ENCODE assay signal across 18 cellular contexts in genomic region chr3:24012589-24013257, GRCh38.
DNase-seq lines count a peak whose midpoint lies in the region; ATAC-seq, FAIRE-seq and TF ChIP-seq lines count a peak whose summit lies in the region.
"Had no signal": no experiment of that assay in that cellular context is flagged by ENCODE, and none has a peak within 500 bp of the region (broad histone marks: within the 10 kb centered on the region; RNA-seq: fewer than 3 reads in every experiment).

No MANE protein-coding gene starts in this region.

- peaks cover 4% of the 10 kb centered on the region for H3K27me3 Mint-ChIP-seq in activated T-helper 1 cell treated with anti-CD3 and anti-CD28 coated beads, Interleukin-12 subunit alpha, Interleukin-12 subunit beta, Interleukin-2, Interleukin-4 antibody, amounts not matched to agents 30 ng/mL and 10 ng/mL and 1 ng/mL, durations not matched to agents 14 hours and 24 hours and 36 hours (ENCODE audit: insufficient read depth)
- H3K27me3 Mint-ChIP-seq: activated naive CD8-positive, alpha-beta T cell treated with anti-CD3 and anti-CD28 coated beads, Interleukin-2, amount 50 U/mL, for 24 hours had no signal

- intact Hi-C loops in activated T-helper 1 cell treated with anti-CD3 and anti-CD28 coated beads, Interleukin-12 subunit alpha, Interleukin-12 subunit beta, Interleukin-2, Interleukin-4 antibody, amounts not matched to agents 30 ng/mL and 10 ng/mL and 1 ng/mL, durations not matched to agents 14 hours and 24 hours and 36 hours (cut with micrococcal nuclease): no loop called here
- intact Hi-C loops in gastrocnemius medialis (cut with DNase I; ENCODE audit: low total_unique reads): no loop called here

- H3K27ac ChIP-seq in keratinocyte (ENCODE audit: control insufficient read depth, insufficient read depth, low read length) (peak overlapping the region; percentile 53), gastrocnemius medialis (no peak overlapping the region)
- H3K27ac ChIP-seq: cardiac muscle cell, neutrophil had no signal

- H3K4me1 ChIP-seq in keratinocyte (ENCODE audit: control insufficient read depth, extremely low read depth, insufficient read depth, low read length): peaks cover 34% of the 10 kb centered on the region
- no peaks in the 10 kb centered on the region for H3K4me1 ChIP-seq in gastrocnemius medialis

- TF ChIP-seq CTCF in keratinocyte (optimal IDR thresholded peaks at IDR 0.05 in 1 of 3, IDR thresholded peaks at IDR 0.05 in 1 of 3, conservative IDR thresholded peaks at IDR 0.05 in 1 of 3; ENCODE audit: extremely low read depth in 1 of 3, insufficient read depth in 2 of 3, low read length in 3 of 3) (no peak), D721Med (IDR thresholded peaks at IDR 0.05; ENCODE audit: insufficient read depth, missing control alignments) (no peak), gastrocnemius medialis (IDR thresholded peaks at IDR 0.05 in 4 of 5, conservative IDR thresholded peaks at IDR 0.05 in 1 of 5) (no peak)

- no peaks in the 10 kb centered on the region for H3K36me3 Mint-ChIP-seq in activated T-helper 1 cell treated with anti-CD3 and anti-CD28 coated beads, Interleukin-12 subunit alpha, Interleukin-12 subunit beta, Interleukin-2, Interleukin-4 antibody, amounts not matched to agents 30 ng/mL and 10 ng/mL and 1 ng/mL, durations not matched to agents 14 hours and 24 hours and 36 hours (ENCODE audit: low read depth)
- H3K36me3 Mint-ChIP-seq: WTC11 had no signal

- H3K9me3 ChIP-seq in keratinocyte (ENCODE audit: control insufficient read depth, low read depth, low read length) (no peaks in the 10 kb centered on the region), gastrocnemius medialis (no peaks in the 10 kb centered on the region)
- H3K9me3 ChIP-seq: mucosa of descending colon, neutrophil had no signal

- no peak overlapping the region for H3K4me3 Mint-ChIP-seq in activated T-helper 1 cell treated with anti-CD3 and anti-CD28 coated beads, Interleukin-12 subunit alpha, Interleukin-12 subunit beta, Interleukin-2, Interleukin-4 antibody, amounts not matched to agents 30 ng/mL and 10 ng/mL and 1 ng/mL, durations not matched to agents 14 hours and 24 hours and 36 hours
- H3K4me3 Mint-ChIP-seq: activated naive CD8-positive, alpha-beta T cell treated with anti-CD3 and anti-CD28 coated beads, Interleukin-2, amount 50 U/mL, for 24 hours; WTC11 had no signal

- no peaks in the 10 kb centered on the region for H3K79me2 ChIP-seq in keratinocyte (ENCODE audit: control insufficient read depth, insufficient read depth, low read length)

- no peak for DNase-seq in keratinocyte (ENCODE audit: low read depth, low spot score)
- DNase-seq in left lobe of liver (ENCODE audit: low spot score): no peak
- DNase-seq in D721Med (ENCODE audit: insufficient read length, low spot score): no peak
- DNase-seq in activated T-helper 1 cell treated with anti-CD3 and anti-CD28 coated beads, Interleukin-12 subunit alpha, Interleukin-12 subunit beta, Interleukin-2, Interleukin-4 antibody, amounts not matched to agents 30 ng/mL and 10 ng/mL and 1 ng/mL, durations not matched to agents 14 hours and 24 hours and 36 hours (ENCODE audit: low spot score): no peak
- DNase-seq in gastrocnemius medialis: no peak
- DNase-seq: activated naive CD8-positive, alpha-beta T cell treated with anti-CD3 and anti-CD28 coated beads, Interleukin-2, amount 50 U/mL, for 24 hours; left colon; mucosa of descending colon; NCI-H345; T-helper 1 cell had no signal

- no peak overlapping the region for H3K27ac Mint-ChIP-seq in activated T-helper 1 cell treated with anti-CD3 and anti-CD28 coated beads, Interleukin-12 subunit alpha, Interleukin-12 subunit beta, Interleukin-2, Interleukin-4 antibody, amounts not matched to agents 30 ng/mL and 10 ng/mL and 1 ng/mL, durations not matched to agents 14 hours and 24 hours and 36 hours
- H3K27ac Mint-ChIP-seq: activated naive CD8-positive, alpha-beta T cell treated with anti-CD3 and anti-CD28 coated beads, Interleukin-2, amount 50 U/mL, for 24 hours; WTC11 had no signal

- in situ Hi-C loops in gastrocnemius medialis (cut with MboI; ENCODE audit: low sequenced_read_pairs in 4 of 4): no loop called here

- ATAC-seq in GM18868 (IDR thresholded peaks at IDR 0.05; ENCODE audit: unreplicated experiment) (peak; percentile 84), GM21723 (IDR thresholded peaks at IDR 0.05; ENCODE audit: unreplicated experiment) (peak; percentile 65), HG03432 (IDR thresholded peaks at IDR 0.05; ENCODE audit: unreplicated experiment) (peak; percentile 84), left lobe of liver (no peak), gastrocnemius medialis (no peak)
- ATAC-seq: activated naive CD8-positive, alpha-beta T cell treated with anti-CD3 and anti-CD28 coated beads, Interleukin-2, amount 50 U/mL, for 24 hours; HCT116; left colon; mucosa of descending colon; sciatic nerve; WTC11 had no signal

- H3K4me1 Mint-ChIP-seq in activated T-helper 1 cell treated with anti-CD3 and anti-CD28 coated beads, Interleukin-12 subunit alpha, Interleukin-12 subunit beta, Interleukin-2, Interleukin-4 antibody, amounts not matched to agents 30 ng/mL and 10 ng/mL and 1 ng/mL, durations not matched to agents 14 hours and 24 hours and 36 hours (ENCODE audit: low read depth): no peaks in the 10 kb centered on the region
- H3K4me1 Mint-ChIP-seq: activated naive CD8-positive, alpha-beta T cell treated with anti-CD3 and anti-CD28 coated beads, Interleukin-2, amount 50 U/mL, for 24 hours; WTC11 had no signal

- H3K4me2 ChIP-seq in keratinocyte (ENCODE audit: control insufficient read depth, extremely low read depth, insufficient read depth, low read depth, low read length): peak overlapping the region; percentile 51

- no peaks in the 10 kb centered on the region for H4K20me1 ChIP-seq in keratinocyte (ENCODE audit: control insufficient read depth, extremely low read depth, insufficient read depth, low read length)

- H3K36me3 ChIP-seq in keratinocyte (ENCODE audit: control insufficient read depth in 2 of 2, extremely low read depth in 1 of 2, insufficient read depth in 2 of 2, low read length in 2 of 2): no peaks in the 10 kb centered on the region
- no peaks in the 10 kb centered on the region for H3K36me3 ChIP-seq in gastrocnemius medialis
- H3K36me3 ChIP-seq: cardiac muscle cell, neutrophil had no signal

- FAIRE-seq in keratinocyte (lab: Jason Lieb, UNC): peak; percentile 94
- no peak for FAIRE-seq in D721Med (lab: Jason Lieb, UNC)

- no peak overlapping the region for H3K9ac ChIP-seq in keratinocyte (ENCODE audit: control insufficient read depth, extremely low read depth, insufficient read depth, low read length)

- H3K4me3 ChIP-seq in keratinocyte (ENCODE audit: control insufficient read depth in 2 of 3, extremely low read depth in 1 of 3, insufficient read depth in 2 of 3, low read depth in 1 of 3, low read length in 3 of 3) (no peak overlapping the region), gastrocnemius medialis (no peak overlapping the region)
- H3K4me3 ChIP-seq: cardiac muscle cell, mucosa of descending colon had no signal

- H3K9me1 ChIP-seq in keratinocyte (ENCODE audit: control insufficient read depth, extremely low read depth, insufficient read depth, low read length): no peaks in the 10 kb centered on the region

- peak overlapping the region; percentile 67 for H2AFZ ChIP-seq in keratinocyte (ENCODE audit: control insufficient read depth, low read length)

- no peaks in the 10 kb centered on the region for H3K9me3 Mint-ChIP-seq in activated T-helper 1 cell treated with anti-CD3 and anti-CD28 coated beads, Interleukin-12 subunit alpha, Interleukin-12 subunit beta, Interleukin-2, Interleukin-4 antibody, amounts not matched to agents 30 ng/mL and 10 ng/mL and 1 ng/mL, durations not matched to agents 14 hours and 24 hours and 36 hours
- H3K9me3 Mint-ChIP-seq: activated naive CD8-positive, alpha-beta T cell treated with anti-CD3 and anti-CD28 coated beads, Interleukin-2, amount 50 U/mL, for 24 hours; WTC11 had no signal

- H3K27me3 ChIP-seq in keratinocyte (ENCODE audit: control insufficient read depth, extremely low read depth, insufficient read depth, low read length): no peaks in the 10 kb centered on the region
- no peaks in the 10 kb centered on the region for H3K27me3 ChIP-seq in gastrocnemius medialis
- H3K27me3 ChIP-seq: cardiac muscle cell, neutrophil had no signal

- no peak for TF ChIP-seq POLR2A in gastrocnemius medialis (IDR thresholded peaks at IDR 0.05)

- dilution Hi-C loops in keratinocyte (cut with MboI; ENCODE audit: extremely low pct_ligation_motif_present, low sequenced_read_pairs): no loop called here

Comparison
In these comparisons a context has a peak if more than half of its experiments do, and no peak if none do; other contexts are left out.
1. ATAC-seq: peak in GM18868 (single experiment), GM21723 (single experiment) and HG03432 (single experiment); none in left lobe of liver (single experiment) and gastrocnemius medialis (0 of 2).